ENCODE assay signal across 8 cellular contexts in the genomic region with DNA sequence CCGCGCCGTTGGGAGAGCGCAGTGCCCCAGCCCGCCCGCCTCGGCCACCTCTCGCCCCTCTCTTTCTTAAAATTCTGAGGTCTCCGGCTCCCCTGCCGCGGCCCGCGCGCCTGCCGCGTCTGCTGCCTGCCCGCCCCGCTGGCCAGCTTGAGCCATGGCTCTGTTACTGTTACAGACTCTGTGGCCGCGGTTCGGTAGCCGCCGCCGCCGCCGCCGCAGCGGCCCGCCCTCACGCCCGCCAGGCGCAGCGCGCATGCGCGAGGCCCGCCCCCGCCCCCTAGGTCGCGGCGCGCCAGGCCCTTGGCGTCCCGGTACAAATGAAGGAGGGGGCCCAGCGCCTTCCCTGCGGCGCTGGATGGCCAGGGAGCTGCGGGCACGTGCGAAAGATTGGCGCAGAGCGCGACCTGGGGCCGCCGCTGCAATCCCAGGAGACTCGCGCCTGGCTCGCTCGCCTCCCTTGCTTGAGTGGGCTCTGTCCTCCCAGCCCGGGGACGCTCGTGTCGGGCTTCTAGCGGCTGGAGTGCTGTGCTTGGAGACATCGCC. TPM values are rescaled to one million over a fixed set of nuclear protein-coding genes. Genes with fewer than 3 reads are reported as not detected.
A peak's percentile ranks its signal among the peaks of the same experiment; 100 is the strongest.
DNase-seq lines count a peak whose midpoint lies in the region; ATAC-seq, FAIRE-seq and TF ChIP-seq lines count a peak whose summit lies in the region.

A gene (minus strand): TSS at position 171 of the 543 bp plus-strand sequence. CDS start 452 bp downstream, outside the sequence.

- H3K27ac Mint-ChIP-seq in immature natural killer cell: no peak within 1 kb of the TSS

- peak within 1 kb of the TSS; percentile 22; the same call in 1 of the 2 replicates for H3K9ac ChIP-seq in GM12878 (ENCODE audit: control insufficient read depth, insufficient read depth, low read length)

- no TSS peak for BruUV-seq in GM12878 (replicated peaks; lab: Mats Ljungman, UMichigan)

- peak; percentile 80 for DNase-seq in ELF-1 (ENCODE audit: low read depth, low spot score)
- peak; percentile 86 for DNase-seq in HuH-7 (ENCODE audit: low spot score)
- peak; percentile 68 for DNase-seq in SK-MEL-5 (ENCODE audit: low read depth, low spot score)
- DNase-seq in GM12878 (ENCODE audit: low read depth, low spot score): no peak
- DNase-seq in immature natural killer cell: no peak
- DNase-seq in stimulated activated CD4-positive, alpha-beta T cell treated with anti-CD3 and anti-CD28 coated beads, Interleukin-12 subunit alpha, Interleukin-12 subunit beta, amount 100 ng/mL, for 48 hours (ENCODE audit: low read depth in 2 of 3, low spot score in 1 of 3): peak in 2 of 3 donors; percentile 50 to 52

- in situ Hi-C loops in SK-MEL-5 (cut with HindIII; ENCODE audit: low pct_unique_long_range_greater_than_20kb, low sequenced_read_pairs) (no loop called here), GM12878 (cut with MboI) (no loop called here)

- peak within 1 kb of the TSS; percentile 88 for H3K4me2 ChIP-seq in GM12878 (ENCODE audit: control insufficient read depth, insufficient read depth)

- SMC1A ChIA-PET in GM12878 (lab: Charles Lee; ENCODE audit: uncharacterized antibody, unreplicated experiment): no interaction called here

- peak within 1 kb of the TSS; percentile 75 for H2AFZ ChIP-seq in GM12878 (ENCODE audit: control insufficient read depth, low read depth, low read length)

- intact Hi-C loops in GM12878 (cut with micrococcal nuclease; ENCODE audit: unreplicated experiment): no loop called here

- H3K4me1 ChIP-seq in GM12878 (ENCODE audit: control insufficient read depth, insufficient read depth, low read length): peaks cover 3% of the 10 kb centered on the region; the same call in 1 of the 2 replicates

- RAD21 ChIA-PET in GM12878 (lab: Charles Lee; ENCODE audit: unreplicated experiment): no interaction called here

- WGBS in GM12878 (ENCODE audit: insufficient coverage, insufficient replicate concordance, low lambda C conversion rate, missing lambda C conversion rate): under 1% methylated on average over 43 of the region's 65 CpGs

- POLR2A ChIA-PET in GM12878 (lab: Charles Lee): no interaction called here

- H3K4me1 Mint-ChIP-seq in immature natural killer cell: peaks cover 0 to 3% of the 10 kb centered on the region in 2 donors

- FAIRE-seq in GM12878 (lab: Jason Lieb, UNC): no peak

- no peaks in the 10 kb centered on the region for H3K36me3 ChIP-seq in GM12878 (ENCODE audit: control insufficient read depth in 2 of 2, insufficient read depth in 2 of 2, low read length in 1 of 2)

- H3K27me3 ChIP-seq in GM12878 (replicated peaks in 1 of 2; ENCODE audit: control insufficient read depth in 2 of 2, insufficient read depth in 2 of 2, low read length in 1 of 2): peaks cover 27 to 34% of the 10 kb centered on the region in 2 experiments; a peak in 3 of 4 replicates

- H3K9me3 Mint-ChIP-seq in immature natural killer cell: no peaks in the 10 kb centered on the region

- CTCF ChIA-PET in GM12878 (lab: Yijun Ruan, JAX): interaction anchor here (0.7 kb wide), 1 partner anchor 9 kb away, joined by 3 read pairs; no protein-coding TSS in a partner anchor

- no peak within 1 kb of the TSS for H3K27ac ChIP-seq in GM12878 (ENCODE audit: control insufficient read depth, insufficient read depth)

- no peaks in the 10 kb centered on the region; the same call in 2 of the 3 replicates for H3K9me3 ChIP-seq in GM12878 (replicated peaks; ENCODE audit: control insufficient read depth, insufficient read depth, low read length)

- ATAC-seq in GM21526 (IDR thresholded peaks at IDR 0.05; ENCODE audit: low FRiP score, unreplicated experiment) (peak; percentile 84), GM12878 (peak; percentile 80), HG03108 (IDR thresholded peaks at IDR 0.05; ENCODE audit: unreplicated experiment) (no peak)

- H3K4me3 Mint-ChIP-seq in immature natural killer cell: peak within 1 kb of the TSS; percentile 33 to 71 (median 63)

- no peak for TF ChIP-seq RAD21 in GM12878 (IDR thresholded peaks at IDR 0.05; ENCODE audit: insufficient read depth, low read depth, low read length)

- peaks cover 7 to 38% (median 23%) of the 10 kb centered on the region in 3 donors for H3K27me3 Mint-ChIP-seq in immature natural killer cell (ENCODE audit: low read depth in 3 of 3)

- TF ChIP-seq CTCF in GM12878 (IDR thresholded peaks at IDR 0.05 in 2 of 3, conservative IDR thresholded peaks at IDR 0.05 in 1 of 3; ENCODE audit: control insufficient read depth in 2 of 3, extremely low read depth in 1 of 3, insufficient read depth in 1 of 3, low read depth in 3 of 3, low read length in 3 of 3): no peak

- TF ChIP-seq POLR2A in GM12878 (IDR thresholded peaks at IDR 0.05; ENCODE audit: low read depth, low read length): no peak

- no peaks in the 10 kb centered on the region for H3K79me2 ChIP-seq in GM12878 (ENCODE audit: control insufficient read depth, insufficient read depth, low read length)

- peak within 1 kb of the TSS; percentile 64 for H3K4me3 ChIP-seq in GM12878

- no peak for TF ChIP-seq EP300 in GM12878 (IDR thresholded peaks at IDR 0.05; ENCODE audit: borderline replicate concordance in 1 of 2, control insufficient read depth in 1 of 2, low read depth in 2 of 2, low read length in 2 of 2)

- H3K36me3 Mint-ChIP-seq in immature natural killer cell: no peaks in the 10 kb centered on the region

- no peaks in the 10 kb centered on the region for H4K20me1 ChIP-seq in GM12878 (ENCODE audit: control insufficient read depth, insufficient read depth)

TF ChIP-seq in GM12878, 131 proteins besides CTCF, POLR2A, EP300 and RAD21 (continues in another document):
- no peak; the same call in 1 of the 2 replicates for TF ChIP-seq NR2F1 (conservative IDR thresholded peaks at IDR 0.05)
- TF ChIP-seq, protein P1, sequence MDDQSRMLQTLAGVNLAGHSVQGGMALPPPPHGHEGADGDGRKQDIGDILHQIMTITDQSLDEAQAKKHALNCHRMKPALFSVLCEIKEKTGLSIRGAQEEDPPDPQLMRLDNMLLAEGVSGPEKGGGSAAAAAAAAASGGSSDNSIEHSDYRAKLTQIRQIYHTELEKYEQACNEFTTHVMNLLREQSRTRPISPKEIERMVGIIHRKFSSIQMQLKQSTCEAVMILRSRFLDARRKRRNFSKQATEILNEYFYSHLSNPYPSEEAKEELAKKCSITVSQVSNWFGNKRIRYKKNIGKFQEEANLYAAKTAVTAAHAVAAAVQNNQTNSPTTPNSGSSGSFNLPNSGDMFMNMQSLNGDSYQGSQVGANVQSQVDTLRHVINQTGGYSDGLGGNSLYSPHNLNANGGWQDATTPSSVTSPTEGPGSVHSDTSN (IDR thresholded peaks at IDR 0.05; ENCODE audit: insufficient replicate concordance, low read depth, low read length): no peak
- TF ChIP-seq IKZF2 (IDR thresholded peaks at IDR 0.05): no peak
- peak; percentile 26; the same call in 1 of the 2 replicates for TF ChIP-seq BACH1 (IDR thresholded peaks at IDR 0.05; ENCODE audit: borderline replicate concordance)
- TF ChIP-seq, protein P2, sequence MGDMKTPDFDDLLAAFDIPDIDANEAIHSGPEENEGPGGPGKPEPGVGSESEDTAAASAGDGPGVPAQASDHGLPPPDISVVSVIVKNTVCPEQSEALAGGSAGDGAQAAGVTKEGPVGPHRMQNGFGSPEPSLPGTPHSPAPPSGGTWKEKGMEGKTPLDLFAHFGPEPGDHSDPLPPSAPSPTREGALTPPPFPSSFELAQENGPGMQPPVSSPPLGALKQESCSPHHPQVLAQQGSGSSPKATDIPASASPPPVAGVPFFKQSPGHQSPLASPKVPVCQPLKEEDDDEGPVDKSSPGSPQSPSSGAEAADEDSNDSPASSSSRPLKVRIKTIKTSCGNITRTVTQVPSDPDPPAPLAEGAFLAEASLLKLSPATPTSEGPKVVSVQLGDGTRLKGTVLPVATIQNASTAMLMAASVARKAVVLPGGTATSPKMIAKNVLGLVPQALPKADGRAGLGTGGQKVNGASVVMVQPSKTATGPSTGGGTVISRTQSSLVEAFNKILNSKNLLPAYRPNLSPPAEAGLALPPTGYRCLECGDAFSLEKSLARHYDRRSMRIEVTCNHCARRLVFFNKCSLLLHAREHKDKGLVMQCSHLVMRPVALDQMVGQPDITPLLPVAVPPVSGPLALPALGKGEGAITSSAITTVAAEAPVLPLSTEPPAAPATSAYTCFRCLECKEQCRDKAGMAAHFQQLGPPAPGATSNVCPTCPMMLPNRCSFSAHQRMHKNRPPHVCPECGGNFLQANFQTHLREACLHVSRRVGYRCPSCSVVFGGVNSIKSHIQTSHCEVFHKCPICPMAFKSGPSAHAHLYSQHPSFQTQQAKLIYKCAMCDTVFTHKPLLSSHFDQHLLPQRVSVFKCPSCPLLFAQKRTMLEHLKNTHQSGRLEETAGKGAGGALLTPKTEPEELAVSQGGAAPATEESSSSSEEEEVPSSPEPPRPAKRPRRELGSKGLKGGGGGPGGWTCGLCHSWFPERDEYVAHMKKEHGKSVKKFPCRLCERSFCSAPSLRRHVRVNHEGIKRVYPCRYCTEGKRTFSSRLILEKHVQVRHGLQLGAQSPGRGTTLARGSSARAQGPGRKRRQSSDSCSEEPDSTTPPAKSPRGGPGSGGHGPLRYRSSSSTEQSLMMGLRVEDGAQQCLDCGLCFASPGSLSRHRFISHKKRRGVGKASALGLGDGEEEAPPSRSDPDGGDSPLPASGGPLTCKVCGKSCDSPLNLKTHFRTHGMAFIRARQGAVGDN (IDR thresholded peaks at IDR 0.05): no peak
- peak; percentile 33; the same call in 1 of the 2 replicates for TF ChIP-seq NRF1 (conservative IDR thresholded peaks at IDR 0.05; ENCODE audit: low read depth, low read length)
- no peak for TF ChIP-seq TAF1 (IDR thresholded peaks at IDR 0.05; ENCODE audit: borderline replicate concordance, low read depth, low read length)

RNA-seq across cellular contexts. Expression of the gene that starts here (rescaled TPM):
- total RNA-seq in SK-MEL-5 (2014; rRNA removed; shearing (Covaris generic)): 5.0 and 6.5 TPM in 2 replicates
- 4.2 and 6.4 TPM in 2 replicates for polyA plus RNA-seq in SK-MEL-5 (2015; cell fraction: cytosol; rRNA removed)
- 9.6 TPM in 2 replicates for polyA plus RNA-seq in SK-MEL-5 (2015; cell fraction: nucleus; rRNA removed)
- total RNA-seq in GM12878 (2013; cell fraction: nucleolus; rRNA removed): not detected in 2 replicates
- total RNA-seq in GM12878 (2014; rRNA removed) (not detected in 2 replicates), GM12878 (2014; rRNA removed; fragmentation: Illumina TruSeq; extraction: Trizol) (not detected in 2 replicates), GM12878 (2021) (0.11 and 0.28 TPM in 2 replicates)
- polyA plus RNA-seq in GM12878 (2011; ENCODE audit: low read depth): not detected
- polyA plus RNA-seq in GM12878 (2011; rRNA removed) (not detected in 2 replicates), GM12878 (2014; fragmentation: Illumina TruSeq; extraction: Trizol) (not detected in 2 replicates), GM12878 (2014; fragmentation: Nextera tagmentation; extraction: Ambion mirVana) (not detected), GM12878 (2014; rRNA removed) (not detected in 2 replicates), GM12878 (2016; fragmentation: Nextera tagmentation; extraction: Ambion mirVana) (not detected), immature natural killer cell (not detected)
- not detected in 2 replicates for polyA plus RNA-seq in GM12878 (2011; cell fraction: cytosol; rRNA removed)
- polyA plus RNA-seq in GM12878 (2011; cell fraction: nucleus; rRNA removed): not detected in 2 replicates
- polyA plus RNA-seq in GM12878 (2012): not detected in 2 replicates
- polyA minus RNA-seq in GM12878 (2011; rRNA and poly(A)+ RNA removed): not detected in 2 replicates
- not detected in 2 replicates for polyA minus RNA-seq in GM12878 (2011; cell fraction: cytosol; rRNA and poly(A)+ RNA removed)
- not detected in 2 replicates for polyA minus RNA-seq in GM12878 (2011; cell fraction: nucleus; rRNA and poly(A)+ RNA removed)

Comparison
In these comparisons a context has a peak if more than half of its experiments do, and no peak if none do; other contexts are left out.
1. Peak in ATAC-seq, H3K4me3 ChIP-seq, H3K9ac ChIP-seq and H3K4me2 ChIP-seq in GM12878; RNA of the gene not detected or under 1 TPM.
2. DNase-seq: peak in ELF-1 (single experiment), HuH-7 (single experiment), SK-MEL-5 (single experiment) and stimulated activated CD4-positive, alpha-beta T cell treated with anti-CD3 and anti-CD28 coated beads, Interleukin-12 subunit alpha, Interleukin-12 subunit beta, amount 100 ng/mL, for 48 hours (2 of 3); none in GM12878 (single experiment) and immature natural killer cell (0 of 3).